Comparison of ENCODE assay signal across 7 cellular contexts in the genomic region with DNA sequence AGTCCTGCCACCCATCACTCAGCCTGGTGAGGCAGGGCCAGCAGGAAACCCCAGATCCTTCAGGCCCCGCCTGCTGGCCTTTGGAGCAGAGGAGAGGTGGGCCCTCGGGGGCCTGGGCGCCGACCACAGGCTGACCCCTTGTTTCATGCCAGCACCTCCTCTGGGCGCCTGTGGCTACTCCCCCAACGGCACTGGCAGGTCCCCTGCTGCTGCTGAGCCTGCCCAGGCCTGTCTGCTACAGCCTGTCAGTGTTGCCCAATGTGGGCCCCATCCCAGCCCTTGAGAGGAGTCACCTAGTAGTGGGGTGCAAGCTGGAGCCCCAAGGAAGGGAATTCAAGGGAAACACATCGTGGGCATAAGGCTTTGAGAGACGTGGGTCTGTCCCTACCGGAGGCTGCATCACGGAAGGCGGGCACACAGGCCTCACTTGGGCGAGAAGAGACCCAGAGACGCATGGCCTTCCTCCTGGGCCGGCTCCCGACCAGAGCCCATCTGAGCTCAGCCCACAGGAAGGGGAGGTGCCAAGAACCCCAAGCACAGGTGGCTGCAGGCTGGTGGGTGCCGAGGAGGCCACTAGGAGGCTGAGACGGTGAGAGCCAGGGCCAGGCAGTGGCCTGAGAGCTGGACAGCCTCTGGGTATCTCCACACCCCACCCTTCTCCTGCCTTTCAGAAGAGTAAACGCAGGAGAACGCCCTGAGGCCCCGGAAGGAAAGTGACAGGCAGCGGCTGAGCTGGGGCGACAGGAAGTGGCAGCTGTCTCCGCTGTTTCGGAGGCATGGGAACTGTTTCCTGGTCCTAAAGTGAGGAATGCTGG. TPM values are rescaled to one million over a fixed set of nuclear protein-coding genes. Genes with fewer than 3 reads are reported as not detected.
DNase-seq lines count a peak whose midpoint lies in the region; ATAC-seq and TF ChIP-seq lines count a peak whose summit lies in the region.

No MANE protein-coding gene starts in this region.

- H3K4me1 Mint-ChIP-seq in dendritic cell treated with granulocyte-macrophage colony-stimulating factor and Interleukin-4, amounts not matched to agents 40 ng/mL and 50 ng/mL, for 4 days (ENCODE audit: low read depth): peaks cover 31% of the 10 kb centered on the region
- H3K4me1 Mint-ChIP-seq in stimulated activated naive CD8-positive, alpha-beta T cell treated with anti-CD3 and anti-CD28 coated beads, Interleukin-15, Interleukin-2, amounts not matched to agents 100 ng/mL and 50 ng/mL, for 24 hours (ENCODE audit: low read depth): peaks cover 36% of the 10 kb centered on the region

- DNase-seq in GM13977 (ENCODE audit: low spot score) (peak; percentile 93), NCI-H2171 treated with DMSO at 0.1 percent for 48 hours (lab: John Stamatoyannopoulos, UW) (peak; percentile 73)

- peak overlapping the region; percentile 92 for H3K27ac Mint-ChIP-seq in dendritic cell treated with granulocyte-macrophage colony-stimulating factor and Interleukin-4, amounts not matched to agents 40 ng/mL and 50 ng/mL, for 4 days
- peak overlapping the region; percentile 97 for H3K27ac Mint-ChIP-seq in stimulated activated naive CD8-positive, alpha-beta T cell treated with anti-CD3 and anti-CD28 coated beads, Interleukin-15, Interleukin-2, amounts not matched to agents 100 ng/mL and 50 ng/mL, for 24 hours

- in situ Hi-C loops in GM13977 (cut with MboI; ENCODE audit: low pct_unique_long_range_greater_than_20kb, low sequenced_read_pairs, unreplicated experiment): no loop called here

- H3K9me3 Mint-ChIP-seq in dendritic cell treated with granulocyte-macrophage colony-stimulating factor and Interleukin-4, amounts not matched to agents 40 ng/mL and 50 ng/mL, for 4 days: no peaks in the 10 kb centered on the region
- H3K9me3 Mint-ChIP-seq in stimulated activated naive CD8-positive, alpha-beta T cell treated with anti-CD3 and anti-CD28 coated beads, Interleukin-15, Interleukin-2, amounts not matched to agents 100 ng/mL and 50 ng/mL, for 24 hours: no peaks in the 10 kb centered on the region

- H3K36me3 Mint-ChIP-seq in dendritic cell treated with granulocyte-macrophage colony-stimulating factor and Interleukin-4, amounts not matched to agents 40 ng/mL and 50 ng/mL, for 4 days (ENCODE audit: low read depth): peaks cover 9% of the 10 kb centered on the region
- no peaks in the 10 kb centered on the region for H3K36me3 Mint-ChIP-seq in stimulated activated naive CD8-positive, alpha-beta T cell treated with anti-CD3 and anti-CD28 coated beads, Interleukin-15, Interleukin-2, amounts not matched to agents 100 ng/mL and 50 ng/mL, for 24 hours (ENCODE audit: low read depth)

- no peaks in the 10 kb centered on the region for H3K27me3 ChIP-seq in mononuclear cell (ENCODE audit: insufficient read depth, low read length)

- no peaks in the 10 kb centered on the region for H3K9me3 ChIP-seq in mononuclear cell (ENCODE audit: low read depth, low read length)

- H3K27me3 Mint-ChIP-seq in dendritic cell treated with granulocyte-macrophage colony-stimulating factor and Interleukin-4, amounts not matched to agents 40 ng/mL and 50 ng/mL, for 4 days: no peaks in the 10 kb centered on the region
- H3K27me3 Mint-ChIP-seq in stimulated activated naive CD8-positive, alpha-beta T cell treated with anti-CD3 and anti-CD28 coated beads, Interleukin-15, Interleukin-2, amounts not matched to agents 100 ng/mL and 50 ng/mL, for 24 hours: no peaks in the 10 kb centered on the region

- ATAC-seq in HG02642 (IDR thresholded peaks at IDR 0.05; ENCODE audit: poor library complexity, unreplicated experiment): peak; percentile 80
- ATAC-seq in activated CD4-positive, CD25-positive, alpha-beta regulatory T cell treated with anti-CD3 and anti-CD28 coated beads, Interleukin-2, amount 50 U/mL, for 24 hours: peak; percentile 86 to 94

- H3K4me3 ChIP-seq in mononuclear cell (ENCODE audit: low read length): peak overlapping the region; percentile 35

- H3K4me3 Mint-ChIP-seq in dendritic cell treated with granulocyte-macrophage colony-stimulating factor and Interleukin-4, amounts not matched to agents 40 ng/mL and 50 ng/mL, for 4 days: peak overlapping the region; percentile 79
- H3K4me3 Mint-ChIP-seq in stimulated activated naive CD8-positive, alpha-beta T cell treated with anti-CD3 and anti-CD28 coated beads, Interleukin-15, Interleukin-2, amounts not matched to agents 100 ng/mL and 50 ng/mL, for 24 hours: peak overlapping the region; percentile 90

- TF ChIP-seq CTCF in GM13977 (IDR thresholded peaks at IDR 0.05; ENCODE audit: extremely low read depth, insufficient read depth, missing control alignments): peak; percentile 52

- H3K4me1 ChIP-seq in mononuclear cell (ENCODE audit: insufficient read depth, low read length): peaks cover 30% of the 10 kb centered on the region

- intact Hi-C loops in dendritic cell treated with granulocyte-macrophage colony-stimulating factor and Interleukin-4, amounts not matched to agents 40 ng/mL and 50 ng/mL, for 4 days (cut with micrococcal nuclease): loop anchor here (10.0 kb wide), 1 partner anchor 71 kb away; a partner anchor contains a TSS

RNA-seq across cellular contexts. Expression of a gene that starts 8.1 kb away (rescaled TPM):
- total RNA-seq in mononuclear cell: 21.8 TPM

RNA-seq across cellular contexts. Expression of a gene that starts 40.5 kb away (rescaled TPM):
- 73.6 TPM for total RNA-seq in mononuclear cell

RNA-seq across cellular contexts. Expression of a gene that starts 54.4 kb away (rescaled TPM):
- 47.4 TPM for total RNA-seq in mononuclear cell

RNA-seq across cellular contexts. Expression of a gene that starts 54.5 kb away (rescaled TPM):
- total RNA-seq in mononuclear cell: 13.7 TPM

Comparison
In these comparisons a context has a peak if more than half of its experiments do, and no peak if none do; other contexts are left out.
1. Peak in every context shown above with its lines: DNase-seq, ATAC-seq and H3K4me3 ChIP-seq.